ENCODE assay signal across 31 cellular contexts in the genomic region with DNA sequence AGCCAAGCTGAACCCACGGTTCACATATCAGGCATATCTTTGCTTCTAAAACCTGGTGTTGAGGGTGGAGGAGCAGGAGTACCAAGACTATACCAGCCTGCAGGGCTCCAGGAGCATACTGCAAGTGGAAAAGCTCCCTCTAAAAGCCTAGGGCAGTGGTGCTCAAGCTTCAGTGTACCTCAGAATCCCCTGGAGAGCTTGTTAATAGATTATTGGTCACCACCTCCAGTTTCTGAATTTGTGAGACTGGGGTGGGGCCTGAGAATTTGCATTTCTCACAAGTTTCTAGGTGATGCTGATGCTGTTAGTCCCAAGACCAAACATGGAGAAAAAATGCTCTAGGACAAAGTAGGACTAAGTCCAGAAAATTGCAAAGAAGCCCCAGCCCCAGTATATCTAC.
DNase-seq lines count a peak whose midpoint lies in the region; ATAC-seq and TF ChIP-seq lines count a peak whose summit lies in the region.
"Had no signal": no experiment of that assay in that cellular context is flagged by ENCODE, and none has a peak within 500 bp of the region (broad histone marks: within the 10 kb centered on the region; RNA-seq: fewer than 3 reads in every experiment).

No MANE protein-coding gene starts in this region.

- H3K36me3 ChIP-seq in thoracic aorta = no peaks in the 10 kb centered on the region
- H3K36me3 ChIP-seq: BLaER1, esophagus squamous epithelium, heart left ventricle, right lobe of liver, spleen had no signal

- no peaks in the 10 kb centered on the region for H3K27me3 ChIP-seq in thoracic aorta (replicated peaks; ENCODE audit: insufficient read depth)
- H3K27me3 ChIP-seq: BLaER1, dorsolateral prefrontal cortex, esophagus squamous epithelium, foreskin keratinocyte, heart left ventricle, right lobe of liver, spleen had no signal

- ATAC-seq in GM18861 (IDR thresholded peaks at IDR 0.05; ENCODE audit: unreplicated experiment) (peak; percentile 45), GM21619 (IDR thresholded peaks at IDR 0.05; ENCODE audit: unreplicated experiment) (peak; percentile 49), HG03460 (IDR thresholded peaks at IDR 0.05; ENCODE audit: unreplicated experiment) (peak; percentile 52), thoracic aorta (ENCODE audit: insufficient number of reproducible peaks, low FRiP score, low read depth) (no peak), HG02798 (IDR thresholded peaks at IDR 0.05; ENCODE audit: poor library complexity, unreplicated experiment) (no peak), natural killer cell (no peak)
- ATAC-seq: activated CD4-positive, CD25-positive, alpha-beta regulatory T cell treated with anti-CD3 and anti-CD28 coated beads, Interleukin-2, amount 50 U/mL, for 24 hours; foreskin keratinocyte; heart left ventricle; HepG2; left ventricle myocardium superior; Panc1; right lobe of liver; stimulated activated naive CD8-positive, alpha-beta T cell treated with anti-CD3 and anti-CD28 coated beads, Interleukin-15, amount 100 ng/mL, for 72 hours had no signal

- no peak overlapping the region for H3K27ac Mint-ChIP-seq in natural killer cell
- H3K27ac Mint-ChIP-seq: activated CD4-positive, alpha-beta memory T cell treated with anti-CD3 and anti-CD28 coated beads for 36 hours; activated naive CD4-positive, alpha-beta T cell treated with anti-CD3 and anti-CD28 coated beads, Interleukin-2, amount 50 U/mL, for 24 hours; naive B cell; stimulated activated naive CD8-positive, alpha-beta T cell treated with anti-CD3 and anti-CD28 coated beads, Interleukin-15, amount 100 ng/mL, for 72 hours had no signal

- H3K4me1 Mint-ChIP-seq in natural killer cell = no peaks in the 10 kb centered on the region
- H3K4me1 Mint-ChIP-seq: naive B cell had no signal

- H3K4me1 ChIP-seq in thoracic aorta (ENCODE audit: control insufficient read depth in 1 of 2, low read depth in 2 of 2) = peaks cover 32 to 65% of the 10 kb centered on the region in 2 donors
- H3K4me1 ChIP-seq: BLaER1, right lobe of liver had no signal

- peak overlapping the region; percentile 73 to 86 for H3K27ac ChIP-seq in thoracic aorta
- H3K27ac ChIP-seq: BLaER1, dorsolateral prefrontal cortex, esophagus squamous epithelium, foreskin keratinocyte, right lobe of liver, spleen had no signal

- no peak for DNase-seq in thoracic aorta (ENCODE audit: low spot score)
- no peak for DNase-seq in NCI-H2107 (lab: John Stamatoyannopoulos, UW)
- no peak for DNase-seq in natural killer cell
- DNase-seq: activated CD4-positive, alpha-beta memory T cell treated with anti-CD3 and anti-CD28 coated beads for 36 hours; amniotic stem cell; DMS 273 treated with DMSO at 0.1 percent for 48 hours; dorsolateral prefrontal cortex; esophagus squamous epithelium; foreskin keratinocyte; heart left ventricle; Kasumi-1; left ventricle myocardium superior; naive B cell; NCI-H1417 treated with DMSO at 0.1 percent for 48 hours; NCI-H2029 treated with DMSO at 0.1 percent for 48 hours; NCI-H2227 treated with DMSO at 0.1 percent for 48 hours; NCI-H69; right lobe of liver; SHP77 treated with DMSO at 0.1 percent for 48 hours; spleen; stimulated activated CD4-positive, alpha-beta T cell treated with anti-CD3 and anti-CD28 coated beads, Interleukin-2, amount 100 ng/mL, for 24 hours; stimulated activated naive CD8-positive, alpha-beta T cell treated with anti-CD3 and anti-CD28 coated beads, Interleukin-15, amount 100 ng/mL, for 72 hours had no signal

- H3K27me3 Mint-ChIP-seq in natural killer cell (ENCODE audit: low read depth in 2 of 2) = peaks cover 0 to 3% of the 10 kb centered on the region in 2 donors

- intact Hi-C loops in natural killer cell (cut with micrococcal nuclease) = no loop called here

- no peak overlapping the region for H3K4me3 Mint-ChIP-seq in natural killer cell
- H3K4me3 Mint-ChIP-seq: activated CD4-positive, alpha-beta memory T cell treated with anti-CD3 and anti-CD28 coated beads for 36 hours; activated naive CD4-positive, alpha-beta T cell treated with anti-CD3 and anti-CD28 coated beads, Interleukin-2, amount 50 U/mL, for 24 hours; naive B cell; stimulated activated naive CD8-positive, alpha-beta T cell treated with anti-CD3 and anti-CD28 coated beads, Interleukin-15, amount 100 ng/mL, for 72 hours had no signal

- no peaks in the 10 kb centered on the region for H3K9me3 ChIP-seq in thoracic aorta
- H3K9me3 ChIP-seq: esophagus squamous epithelium, heart left ventricle, right lobe of liver, spleen had no signal

- H3K9me3 Mint-ChIP-seq in natural killer cell = peaks cover 2 to 3% of the 10 kb centered on the region in 2 donors
- H3K9me3 Mint-ChIP-seq: activated CD4-positive, alpha-beta memory T cell treated with anti-CD3 and anti-CD28 coated beads for 36 hours had no signal

- no peaks in the 10 kb centered on the region for H3K36me3 Mint-ChIP-seq in natural killer cell
- H3K36me3 Mint-ChIP-seq: activated CD4-positive, alpha-beta memory T cell treated with anti-CD3 and anti-CD28 coated beads for 36 hours had no signal

- no peak overlapping the region for H3K4me3 ChIP-seq in thoracic aorta
- H3K4me3 ChIP-seq: BLaER1, dorsolateral prefrontal cortex, esophagus squamous epithelium, heart left ventricle, right lobe of liver, spleen had no signal

- TF ChIP-seq CTCF in thoracic aorta (IDR thresholded peaks at IDR 0.05) = no peak
- TF ChIP-seq CTCF in natural killer cell (IDR thresholded peaks at IDR 0.05) = no peak

Comparison
In these comparisons a context has a peak if more than half of its experiments do, and no peak if none do; other contexts are left out.
1. ATAC-seq: peak in GM18861 (single experiment), GM21619 (single experiment) and HG03460 (single experiment); none in thoracic aorta (single experiment), HG02798 (single experiment) and natural killer cell (0 of 3).